ENCODE assay signal across 1 cellular context in the genomic region with DNA sequence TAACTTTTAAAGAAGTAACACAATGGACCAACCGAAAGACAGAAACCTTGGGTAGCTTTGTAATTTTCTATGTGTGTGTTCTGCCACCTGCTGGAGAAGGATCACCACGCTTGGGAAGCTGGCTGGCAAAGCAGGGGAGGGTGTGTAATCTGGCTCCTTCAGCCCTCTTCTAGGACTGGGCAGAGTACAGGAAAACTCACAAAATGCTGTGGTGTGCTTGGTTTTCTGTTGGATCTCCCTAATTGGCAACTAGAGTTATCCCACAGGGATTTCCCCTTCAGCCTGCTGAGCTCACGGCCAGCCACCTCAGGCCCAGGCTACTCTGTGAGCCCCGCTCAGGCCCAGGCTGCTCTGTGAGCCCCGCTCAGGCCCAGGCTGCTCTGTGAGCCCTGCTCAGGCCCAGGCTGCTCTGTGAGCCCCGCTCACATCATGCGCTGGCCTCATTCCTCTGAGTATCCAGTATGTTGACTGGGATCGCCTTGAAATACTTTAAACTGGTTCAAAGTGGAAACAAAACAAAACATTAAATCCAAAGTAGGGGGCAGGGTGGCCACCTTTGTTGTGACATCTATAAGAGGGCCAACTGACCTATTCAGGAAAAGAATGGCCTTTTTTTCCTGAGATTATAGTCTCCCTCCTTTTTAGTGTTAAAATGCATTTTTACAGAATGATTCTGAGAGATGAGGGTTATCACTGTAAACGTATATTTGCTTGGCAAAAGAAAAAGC.
TF ChIP-seq lines count a peak whose summit lies in the region.

No MANE protein-coding gene starts in this region.

TF ChIP-seq in HepG2, 621 proteins besides CTCF, POLR2A, EP300 and RAD21 (continued from another document and continues in another):
- TF ChIP-seq ATF6 (CRISPR knock-in tag; conservative IDR thresholded peaks at IDR 0.05) (no peak), MED13 (CRISPR knock-in tag; IDR thresholded peaks at IDR 0.05) (no peak), ERF (CRISPR knock-in tag; IDR thresholded peaks at IDR 0.05) (peak; percentile 83; the same call in 1 of the 2 replicates), ZNF687 (CRISPR knock-in tag; IDR thresholded peaks at IDR 0.05) (peak; percentile 74), SKI (IDR thresholded peaks at IDR 0.05; ENCODE audit: partially characterized antibody) (no peak), YEATS4 (CRISPR knock-in tag; IDR thresholded peaks at IDR 0.05; ENCODE audit: borderline replicate concordance) (no peak), FOXO1 (CRISPR knock-in tag; IDR thresholded peaks at IDR 0.05) (no peak), GATAD1 (CRISPR knock-in tag; IDR thresholded peaks at IDR 0.05) (0 out of 2 replicates have a peak, but pooled peaks have one; percentile 58), ZNF564 (CRISPR knock-in tag; IDR thresholded peaks at IDR 0.05) (no peak), CBX1 (IDR thresholded peaks at IDR 0.05; ENCODE audit: low read depth) (no peak), ZNF441 (CRISPR knock-in tag; IDR thresholded peaks at IDR 0.05; ENCODE audit: borderline replicate concordance) (no peak), NFKB2 (CRISPR knock-in tag; IDR thresholded peaks at IDR 0.05; ENCODE audit: borderline replicate concordance) (no peak; the same call in 1 of the 2 replicates), PATZ1 (CRISPR knock-in tag; IDR thresholded peaks at IDR 0.05) (peak; percentile 39; the same call in 1 of the 2 replicates), ZNF790 (CRISPR knock-in tag; IDR thresholded peaks at IDR 0.05; ENCODE audit: borderline replicate concordance) (no peak), SAFB2 (CRISPR knock-in tag; IDR thresholded peaks at IDR 0.05; ENCODE audit: borderline replicate concordance, low read depth) (no peak; the same call in 1 of the 2 replicates), LCORL (IDR thresholded peaks at IDR 0.05) (no peak), LCORL (CRISPR knock-in tag; IDR thresholded peaks at IDR 0.05) (0 out of 2 replicates have a peak, but pooled peaks have one; percentile 35), HMG20A (CRISPR knock-in tag; IDR thresholded peaks at IDR 0.05; ENCODE audit: borderline replicate concordance) (0 out of 2 replicates have a peak, but pooled peaks have one; percentile 12), NCOA1 (CRISPR knock-in tag; IDR thresholded peaks at IDR 0.05) (0 out of 2 replicates have a peak, but pooled peaks have one; percentile 42), MEF2D (CRISPR knock-in tag; IDR thresholded peaks at IDR 0.05) (0 out of 2 replicates have a peak, but pooled peaks have one; percentile 74), HNRNPL (IDR thresholded peaks at IDR 0.05; ENCODE audit: low read depth, low read length) (no peak), PRPF4 (IDR thresholded peaks at IDR 0.05; ENCODE audit: low read depth, low read length, poor library complexity, severe bottlenecking) (no peak), ZNF296 (CRISPR knock-in tag; conservative IDR thresholded peaks at IDR 0.05) (peak; percentile 78; the same call in 1 of the 2 replicates), AGO1 (IDR thresholded peaks at IDR 0.05; ENCODE audit: low read depth, low read length, poor library complexity, severe bottlenecking) (peak; percentile 60), MAFK (conservative IDR thresholded peaks at IDR 0.05 in 1 of 2, IDR thresholded peaks at IDR 0.05 in 1 of 2; ENCODE audit: low read length in 2 of 2) (peak in 1 of 2 experiments; percentile 53; a peak in 1 of 4 replicates), KDM4B (CRISPR knock-in tag; IDR thresholded peaks at IDR 0.05) (0 out of 2 replicates have a peak, but pooled peaks have one; percentile 45), EZH2 (conservative IDR thresholded peaks at IDR 0.05; ENCODE audit: low read depth, low read length) (no peak), ZNF225 (CRISPR knock-in tag; IDR thresholded peaks at IDR 0.05) (peak; percentile 87), MAZ (IDR thresholded peaks at IDR 0.05; ENCODE audit: borderline replicate concordance, low read depth, low read length) (peak; percentile 45; the same call in 1 of the 2 replicates), MAZ (CRISPR knock-in tag; IDR thresholded peaks at IDR 0.05; ENCODE audit: low read depth) (no peak), WIZ (CRISPR knock-in tag; IDR thresholded peaks at IDR 0.05) (peak; percentile 96)
- TF ChIP-seq, protein P1, sequence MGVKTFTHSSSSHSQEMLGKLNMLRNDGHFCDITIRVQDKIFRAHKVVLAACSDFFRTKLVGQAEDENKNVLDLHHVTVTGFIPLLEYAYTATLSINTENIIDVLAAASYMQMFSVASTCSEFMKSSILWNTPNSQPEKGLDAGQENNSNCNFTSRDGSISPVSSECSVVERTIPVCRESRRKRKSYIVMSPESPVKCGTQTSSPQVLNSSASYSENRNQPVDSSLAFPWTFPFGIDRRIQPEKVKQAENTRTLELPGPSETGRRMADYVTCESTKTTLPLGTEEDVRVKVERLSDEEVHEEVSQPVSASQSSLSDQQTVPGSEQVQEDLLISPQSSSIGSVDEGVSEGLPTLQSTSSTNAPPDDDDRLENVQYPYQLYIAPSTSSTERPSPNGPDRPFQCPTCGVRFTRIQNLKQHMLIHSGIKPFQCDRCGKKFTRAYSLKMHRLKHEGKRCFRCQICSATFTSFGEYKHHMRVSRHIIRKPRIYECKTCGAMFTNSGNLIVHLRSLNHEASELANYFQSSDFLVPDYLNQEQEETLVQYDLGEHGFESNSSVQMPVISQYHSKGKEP (CRISPR knock-in tag; IDR thresholded peaks at IDR 0.05): 0 out of 2 replicates have a peak, but pooled peaks have one; percentile 60
- TF ChIP-seq, protein P2, sequence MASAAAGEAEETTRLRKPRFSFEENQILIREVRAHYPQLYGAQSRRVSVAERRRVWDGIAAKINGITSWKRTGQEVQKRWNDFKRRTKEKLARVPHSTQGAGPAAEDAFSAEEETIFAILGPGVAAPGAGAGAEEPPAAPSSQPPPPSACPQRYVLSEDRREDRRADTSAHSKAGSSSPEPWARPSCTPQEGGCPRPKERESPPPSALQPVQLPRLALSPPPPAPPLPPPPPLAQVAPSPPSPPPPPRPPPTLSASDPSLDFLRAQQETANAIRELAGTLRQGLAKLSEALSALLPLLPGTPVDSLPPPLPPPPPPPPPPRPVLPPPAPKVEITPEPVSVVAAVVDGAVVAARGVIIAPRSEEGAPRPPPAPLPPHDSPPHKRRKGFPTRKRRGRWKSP (CRISPR knock-in tag; IDR thresholded peaks at IDR 0.05): no peak
- TF ChIP-seq, protein P3, sequence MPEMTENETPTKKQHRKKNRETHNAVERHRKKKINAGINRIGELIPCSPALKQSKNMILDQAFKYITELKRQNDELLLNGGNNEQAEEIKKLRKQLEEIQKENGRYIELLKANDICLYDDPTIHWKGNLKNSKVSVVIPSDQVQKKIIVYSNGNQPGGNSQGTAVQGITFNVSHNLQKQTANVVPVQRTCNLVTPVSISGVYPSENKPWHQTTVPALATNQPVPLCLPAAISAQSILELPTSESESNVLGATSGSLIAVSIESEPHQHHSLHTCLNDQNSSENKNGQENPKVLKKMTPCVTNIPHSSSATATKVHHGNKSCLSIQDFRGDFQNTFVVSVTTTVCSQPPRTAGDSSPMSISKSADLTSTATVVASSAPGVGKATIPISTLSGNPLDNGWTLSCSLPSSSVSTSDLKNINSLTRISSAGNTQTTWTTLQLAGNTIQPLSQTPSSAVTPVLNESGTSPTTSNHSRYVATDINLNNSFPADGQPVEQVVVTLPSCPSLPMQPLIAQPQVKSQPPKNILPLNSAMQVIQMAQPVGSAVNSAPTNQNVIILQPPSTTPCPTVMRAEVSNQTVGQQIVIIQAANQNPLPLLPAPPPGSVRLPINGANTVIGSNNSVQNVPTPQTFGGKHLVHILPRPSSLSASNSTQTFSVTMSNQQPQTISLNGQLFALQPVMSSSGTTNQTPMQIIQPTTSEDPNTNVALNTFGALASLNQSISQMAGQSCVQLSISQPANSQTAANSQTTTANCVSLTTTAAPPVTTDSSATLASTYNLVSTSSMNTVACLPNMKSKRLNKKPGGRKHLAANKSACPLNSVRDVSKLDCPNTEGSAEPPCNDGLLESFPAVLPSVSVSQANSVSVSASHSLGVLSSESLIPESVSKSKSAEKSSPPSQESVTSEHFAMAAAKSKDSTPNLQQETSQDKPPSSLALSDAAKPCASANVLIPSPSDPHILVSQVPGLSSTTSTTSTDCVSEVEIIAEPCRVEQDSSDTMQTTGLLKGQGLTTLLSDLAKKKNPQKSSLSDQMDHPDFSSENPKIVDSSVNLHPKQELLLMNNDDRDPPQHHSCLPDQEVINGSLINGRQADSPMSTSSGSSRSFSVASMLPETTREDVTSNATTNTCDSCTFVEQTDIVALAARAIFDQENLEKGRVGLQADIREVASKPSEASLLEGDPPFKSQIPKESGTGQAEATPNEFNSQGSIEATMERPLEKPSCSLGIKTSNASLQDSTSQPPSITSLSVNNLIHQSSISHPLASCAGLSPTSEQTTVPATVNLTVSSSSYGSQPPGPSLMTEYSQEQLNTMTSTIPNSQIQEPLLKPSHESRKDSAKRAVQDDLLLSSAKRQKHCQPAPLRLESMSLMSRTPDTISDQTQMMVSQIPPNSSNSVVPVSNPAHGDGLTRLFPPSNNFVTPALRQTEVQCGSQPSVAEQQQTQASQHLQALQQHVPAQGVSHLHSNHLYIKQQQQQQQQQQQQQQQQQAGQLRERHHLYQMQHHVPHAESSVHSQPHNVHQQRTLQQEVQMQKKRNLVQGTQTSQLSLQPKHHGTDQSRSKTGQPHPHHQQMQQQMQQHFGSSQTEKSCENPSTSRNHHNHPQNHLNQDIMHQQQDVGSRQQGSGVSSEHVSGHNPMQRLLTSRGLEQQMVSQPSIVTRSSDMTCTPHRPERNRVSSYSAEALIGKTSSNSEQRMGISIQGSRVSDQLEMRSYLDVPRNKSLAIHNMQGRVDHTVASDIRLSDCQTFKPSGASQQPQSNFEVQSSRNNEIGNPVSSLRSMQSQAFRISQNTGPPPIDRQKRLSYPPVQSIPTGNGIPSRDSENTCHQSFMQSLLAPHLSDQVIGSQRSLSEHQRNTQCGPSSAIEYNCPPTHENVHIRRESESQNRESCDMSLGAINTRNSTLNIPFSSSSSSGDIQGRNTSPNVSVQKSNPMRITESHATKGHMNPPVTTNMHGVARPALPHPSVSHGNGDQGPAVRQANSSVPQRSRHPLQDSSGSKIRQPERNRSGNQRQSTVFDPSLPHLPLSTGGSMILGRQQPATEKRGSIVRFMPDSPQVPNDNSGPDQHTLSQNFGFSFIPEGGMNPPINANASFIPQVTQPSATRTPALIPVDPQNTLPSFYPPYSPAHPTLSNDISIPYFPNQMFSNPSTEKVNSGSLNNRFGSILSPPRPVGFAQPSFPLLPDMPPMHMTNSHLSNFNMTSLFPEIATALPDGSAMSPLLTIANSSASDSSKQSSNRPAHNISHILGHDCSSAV (CRISPR knock-in tag; IDR thresholded peaks at IDR 0.05; ENCODE audit: borderline replicate concordance): no peak
- TF ChIP-seq, protein P4, sequence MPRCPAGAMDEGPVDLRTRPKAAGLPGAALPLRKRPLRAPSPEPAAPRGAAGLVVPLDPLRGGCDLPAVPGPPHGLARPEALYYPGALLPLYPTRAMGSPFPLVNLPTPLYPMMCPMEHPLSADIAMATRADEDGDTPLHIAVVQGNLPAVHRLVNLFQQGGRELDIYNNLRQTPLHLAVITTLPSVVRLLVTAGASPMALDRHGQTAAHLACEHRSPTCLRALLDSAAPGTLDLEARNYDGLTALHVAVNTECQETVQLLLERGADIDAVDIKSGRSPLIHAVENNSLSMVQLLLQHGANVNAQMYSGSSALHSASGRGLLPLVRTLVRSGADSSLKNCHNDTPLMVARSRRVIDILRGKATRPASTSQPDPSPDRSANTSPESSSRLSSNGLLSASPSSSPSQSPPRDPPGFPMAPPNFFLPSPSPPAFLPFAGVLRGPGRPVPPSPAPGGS (CRISPR knock-in tag; IDR thresholded peaks at IDR 0.05): no peak
